13 cellular contexts compared by ENCODE assay signal in the genomic region with DNA sequence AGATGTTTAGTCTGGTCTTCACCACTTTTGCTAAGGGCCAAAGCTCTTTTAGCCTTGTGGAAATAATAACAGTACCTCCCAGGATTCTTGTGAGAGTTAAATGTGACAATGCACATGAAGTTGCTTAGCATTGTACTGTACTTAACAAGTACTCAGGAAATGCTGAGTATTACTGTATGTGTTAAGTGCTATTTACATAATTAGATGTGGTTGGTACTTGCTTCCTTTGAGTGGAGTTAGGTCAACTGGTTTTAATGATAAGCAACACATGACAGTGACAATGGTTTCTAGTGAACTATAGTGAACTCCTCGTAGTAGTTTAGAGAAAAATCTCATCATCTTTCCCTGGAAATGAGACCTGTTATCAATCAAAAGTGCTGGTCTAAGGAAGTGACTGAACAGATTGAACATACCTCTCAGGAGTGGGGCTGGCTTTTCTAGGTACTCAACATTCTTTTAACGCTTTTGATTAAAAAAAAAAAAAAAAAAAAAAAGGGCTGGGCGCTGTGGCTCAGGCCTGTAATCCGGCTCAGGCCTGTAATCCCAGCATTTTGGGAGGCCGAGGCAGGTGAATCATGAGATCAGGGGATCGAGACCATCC. TPM values are rescaled to one million over a fixed set of nuclear protein-coding genes. Genes with fewer than 3 reads are reported as not detected.
DNase-seq lines count a peak whose midpoint lies in the region; ATAC-seq and TF ChIP-seq lines count a peak whose summit lies in the region.
"Had no signal": no experiment of that assay in that cellular context is flagged by ENCODE, and none has a peak within 500 bp of the region (broad histone marks: within the 10 kb centered on the region; RNA-seq: fewer than 3 reads in every experiment).

No MANE protein-coding gene starts in this region.

- H3K4me1 ChIP-seq in OCI-LY7 (ENCODE audit: insufficient read depth, low read length, poor library complexity, severe bottlenecking): peaks cover 39% of the 10 kb centered on the region
- H3K4me1 ChIP-seq: uterus had no signal

- no TSS peak for BruUV-seq in OCI-LY7 (replicated peaks; lab: Mats Ljungman, UMichigan)

- no peaks in the 10 kb centered on the region for H3K36me3 ChIP-seq in OCI-LY7 (ENCODE audit: insufficient read depth, low read length)
- H3K36me3 ChIP-seq: uterus had no signal

- H3K9me2 ChIP-seq in OCI-LY7 (ENCODE audit: insufficient read depth, low read length): no peaks in the 10 kb centered on the region

- peak overlapping the region; percentile 81 for H2AFZ ChIP-seq in OCI-LY7 (ENCODE audit: low read length)

- TF ChIP-seq CTCF in GM12865 (IDR thresholded peaks at IDR 0.05; ENCODE audit: insufficient read depth, low read depth, low read length, missing control alignments): no peak
- no peak for TF ChIP-seq CTCF in OCI-LY7 (conservative IDR thresholded peaks at IDR 0.05; ENCODE audit: low read length)

- no peaks in the 10 kb centered on the region for H3K79me2 ChIP-seq in OCI-LY7 (ENCODE audit: insufficient read depth, low read depth, low read length)

- H3K9me3 ChIP-seq in OCI-LY7 (ENCODE audit: low read length): no peaks in the 10 kb centered on the region
- H3K9me3 ChIP-seq: uterus had no signal

- H3K4me2 ChIP-seq in OCI-LY7 (ENCODE audit: low read length): peak overlapping the region; percentile 64

- peak; percentile 38 for ATAC-seq in GM19395 (IDR thresholded peaks at IDR 0.05; ENCODE audit: unreplicated experiment)
- ATAC-seq in HG02973 (IDR thresholded peaks at IDR 0.05; ENCODE audit: unreplicated experiment): peak; percentile 49
- ATAC-seq: activated T-cell treated with anti-CD3 and anti-CD28 coated beads, Interleukin-2, amount 50 U/mL, for 4 hours had no signal

- CTCF ChIA-PET in OCI-LY7 (lab: Charles Lee; ENCODE audit: unreplicated experiment): interaction anchor here (0.7 kb wide), 1 partner anchor 15 kb away, joined by 3 read pairs; no protein-coding TSS in a partner anchor

- H4K20me1 ChIP-seq in OCI-LY7 (ENCODE audit: insufficient read depth, low read length): no peaks in the 10 kb centered on the region

- POLR2A ChIA-PET in OCI-LY7 (lab: Charles Lee): interaction anchor here (0.5 to 1.8 kb wide), 9 partner anchors 11 to 1280 kb away, joined by 3 to 8 read pairs (median 4); a partner anchor contains a TSS

- H3K27ac ChIP-seq in OCI-LY7 (ENCODE audit: low read depth, low read length, poor library complexity, severe bottlenecking): peak overlapping the region; percentile 95
- H3K27ac ChIP-seq: uterus had no signal

- H3K4me3 ChIP-seq in GM12865 (ENCODE audit: low read depth, low read length): no peak overlapping the region
- H3K4me3 ChIP-seq in OCI-LY7 (ENCODE audit: low read depth, low read length, poor library complexity, severe bottlenecking): peak overlapping the region; percentile 46
- H3K4me3 ChIP-seq: uterus had no signal

- intact Hi-C loops in OCI-LY7 (cut with micrococcal nuclease; ENCODE audit: unreplicated experiment): loop anchor here (1.0 kb wide), 1 partner anchor 86 kb away; a partner anchor contains a TSS

- DNase-seq in GM12865 (ENCODE audit: low read depth) (peak; percentile 23), OCI-LY7 (ENCODE audit: low spot score) (peak; percentile 53), SW480 (ENCODE audit: low spot score) (no peak), NCI-H2029 treated with DMSO at 0.1 percent for 48 hours (lab: John Stamatoyannopoulos, UW) (no peak), NCI-H187 (lab: John Stamatoyannopoulos, UW) (no peak)
- no peak for DNase-seq in stimulated activated CD4-positive, alpha-beta T cell treated with anti-CD3 and anti-CD28 coated beads, Interleukin-15, amount 100 ng/mL, for 24 hours
- DNase-seq: activated T-cell treated with anti-CD3 and anti-CD28 coated beads, Interleukin-2, amount 50 U/mL, for 4 hours; caudate nucleus; COR-L47; NCI-H345; uterus had no signal

RNA-seq across cellular contexts. Expression of a gene that starts 29.2 kb away (rescaled TPM):
- 13.9 and 14.0 TPM in 2 replicates for total RNA-seq in OCI-LY7 (2014; rRNA removed; shearing (Covaris generic))
- total RNA-seq in OCI-LY7 (2022): 37.0 and 44.3 TPM in 2 replicates

Comparison
In these comparisons a context has a peak if more than half of its experiments do, and no peak if none do; other contexts are left out.
1. DNase-seq: peak in GM12865 (single experiment) and OCI-LY7 (single experiment); none in SW480 (single experiment), NCI-H2029 treated with DMSO at 0.1 percent for 48 hours (single experiment), stimulated activated CD4-positive, alpha-beta T cell treated with anti-CD3 and anti-CD28 coated beads, Interleukin-15, amount 100 ng/mL, for 24 hours (single experiment) and NCI-H187 (0 of 2).